ENCODE assay signal across 1 cellular context in genomic region chr17:16589097-16589969, GRCh38.
TF ChIP-seq lines count a peak whose summit lies in the region.

No MANE protein-coding gene starts in this region.

TF ChIP-seq in HepG2, 621 proteins besides CTCF, POLR2A, EP300 and RAD21 (continued from another document and continues in another):
- TF ChIP-seq ZNF362 (CRISPR knock-in tag; IDR thresholded peaks at IDR 0.05; ENCODE audit: borderline replicate concordance) (no peak), SMAD1 (CRISPR knock-in tag; IDR thresholded peaks at IDR 0.05; ENCODE audit: borderline replicate concordance, low read depth) (0 out of 2 replicates have a peak, but pooled peaks have one; percentile 56), LCORL (IDR thresholded peaks at IDR 0.05) (no peak), LCORL (CRISPR knock-in tag; IDR thresholded peaks at IDR 0.05) (0 out of 2 replicates have a peak, but pooled peaks have one; percentile 63), CEBPB (IDR thresholded peaks at IDR 0.05; ENCODE audit: borderline replicate concordance, low read depth, low read length) (no peak), ZNF75D (CRISPR knock-in tag; IDR thresholded peaks at IDR 0.05; ENCODE audit: borderline replicate concordance) (no peak), CEBPZ (IDR thresholded peaks at IDR 0.05; ENCODE audit: low read length) (no peak), ATM (IDR thresholded peaks at IDR 0.05; ENCODE audit: borderline replicate concordance) (no peak), CCDC6 (CRISPR knock-in tag; IDR thresholded peaks at IDR 0.05) (peak; percentile 25; the same call in 1 of the 2 replicates), ZNF850 (CRISPR knock-in tag; conservative IDR thresholded peaks at IDR 0.05) (no peak), SKI (IDR thresholded peaks at IDR 0.05; ENCODE audit: partially characterized antibody) (no peak), ZNF747 (CRISPR knock-in tag; IDR thresholded peaks at IDR 0.05; ENCODE audit: borderline replicate concordance) (peak; percentile 37; the same call in 1 of the 2 replicates), ZMAT5 (CRISPR knock-in tag; IDR thresholded peaks at IDR 0.05; ENCODE audit: borderline replicate concordance, low read depth) (no peak), ZNF879 (CRISPR knock-in tag; IDR thresholded peaks at IDR 0.05) (peak; percentile 75; the same call in 1 of the 2 replicates), TCF7 (IDR thresholded peaks at IDR 0.05; ENCODE audit: low read depth) (no peak), PRDM10 (CRISPR knock-in tag; IDR thresholded peaks at IDR 0.05; ENCODE audit: low read depth) (no peak), ZNF773 (CRISPR knock-in tag; IDR thresholded peaks at IDR 0.05; ENCODE audit: borderline replicate concordance) (no peak), MAFG (CRISPR knock-in tag; IDR thresholded peaks at IDR 0.05) (no peak), ZNF543 (CRISPR knock-in tag; IDR thresholded peaks at IDR 0.05) (0 out of 2 replicates have a peak, but pooled peaks have one; percentile 60), XRCC5 (optimal IDR thresholded peaks at IDR 0.05; ENCODE audit: low read length) (peak; percentile 88), ZBTB49 (CRISPR knock-in tag; IDR thresholded peaks at IDR 0.05; ENCODE audit: borderline replicate concordance) (no peak), STAG1 (CRISPR knock-in tag; IDR thresholded peaks at IDR 0.05) (peak; percentile 53), ZNF256 (CRISPR knock-in tag; conservative IDR thresholded peaks at IDR 0.05) (no peak), POGK (CRISPR knock-in tag; conservative IDR thresholded peaks at IDR 0.05) (no peak; the same call in 1 of the 2 replicates), SRY (CRISPR knock-in tag; IDR thresholded peaks at IDR 0.05) (peak; percentile 57; the same call in 1 of the 2 replicates), RFX1 (IDR thresholded peaks at IDR 0.05) (no peak), E2F1 (CRISPR knock-in tag; IDR thresholded peaks at IDR 0.05) (peak; percentile 41; the same call in 1 of the 2 replicates), TGIF2 (CRISPR knock-in tag; IDR thresholded peaks at IDR 0.05) (no peak), SRSF4 (IDR thresholded peaks at IDR 0.05; ENCODE audit: low read depth, low read length, poor library complexity, severe bottlenecking) (no peak), ZBTB26 (CRISPR knock-in tag; IDR thresholded peaks at IDR 0.05; ENCODE audit: borderline replicate concordance) (0 out of 2 replicates have a peak, but pooled peaks have one; percentile 22), RAD51 (IDR thresholded peaks at IDR 0.05; ENCODE audit: borderline replicate concordance) (no peak), SMAD3 (CRISPR knock-in tag; IDR thresholded peaks at IDR 0.05) (no peak), FOXC1 (CRISPR knock-in tag; IDR thresholded peaks at IDR 0.05; ENCODE audit: borderline replicate concordance) (peak; percentile 92; the same call in 1 of the 2 replicates), ZNF562 (CRISPR knock-in tag; IDR thresholded peaks at IDR 0.05; ENCODE audit: borderline replicate concordance) (no peak), U2AF1 (optimal IDR thresholded peaks at IDR 0.05; ENCODE audit: low read depth, low read length) (no peak), FUBP1 (CRISPR knock-in tag; IDR thresholded peaks at IDR 0.05; ENCODE audit: borderline replicate concordance) (no peak), ZNF775 (CRISPR knock-in tag; IDR thresholded peaks at IDR 0.05; ENCODE audit: borderline replicate concordance) (no peak), NAIF1 (CRISPR knock-in tag; IDR thresholded peaks at IDR 0.05; ENCODE audit: borderline replicate concordance) (no peak), ZNF275 (CRISPR knock-in tag; IDR thresholded peaks at IDR 0.05; ENCODE audit: borderline replicate concordance) (no peak), FOXK2 (IDR thresholded peaks at IDR 0.05) (no peak), TEAD3 (CRISPR knock-in tag; optimal IDR thresholded peaks at IDR 0.05; ENCODE audit: borderline replicate concordance) (peak; percentile 23)
